Comparison of ENCODE assay signal across 1 cellular context in genomic region chr1:207828485-207829158, GRCh38.
TF ChIP-seq lines count a peak whose summit lies in the region.

No MANE protein-coding gene starts in this region.

TF ChIP-seq in K562, 482 proteins besides CTCF, POLR2A, EP300 and RAD21 (continued from another document and continues in another):
- TF ChIP-seq TFE3 (CRISPR knock-in tag; IDR thresholded peaks at IDR 0.05) (no peak), STAT5B (CRISPR knock-in tag; IDR thresholded peaks at IDR 0.05) (no peak), RNF219 (CRISPR knock-in tag; IDR thresholded peaks at IDR 0.05) (no peak), ZBTB11 (CRISPR knock-in tag; IDR thresholded peaks at IDR 0.05) (0 out of 6 replicates have a peak, but pooled peaks of 1 of the 3 experiments have one; percentile 37), MLLT1 (IDR thresholded peaks at IDR 0.05) (peak; percentile 53 to 88; a peak in 3 of 4 replicates), ZNF589 (CRISPR knock-in tag; IDR thresholded peaks at IDR 0.05; ENCODE audit: low read depth) (no peak), SIX5 (IDR thresholded peaks at IDR 0.05; ENCODE audit: borderline replicate concordance in 1 of 2, insufficient read depth in 1 of 2, low read depth in 1 of 2, low read length in 2 of 2) (no peak), ARNT (IDR thresholded peaks at IDR 0.05) (peak in 1 of 2 experiments; percentile 64; a peak in 1 of 4 replicates), CBFB (CRISPR knock-in tag; IDR thresholded peaks at IDR 0.05) (no peak), CHAMP1 (IDR thresholded peaks at IDR 0.05) (no peak), GMEB1 (CRISPR knock-in tag; IDR thresholded peaks at IDR 0.05) (no peak), MECOM (CRISPR knock-in tag; IDR thresholded peaks at IDR 0.05) (no peak), CXXC5 (CRISPR knock-in tag; IDR thresholded peaks at IDR 0.05) (peak; percentile 19; the same call in 1 of the 2 replicates), TAF15 (IDR thresholded peaks at IDR 0.05; ENCODE audit: low read depth, low read length) (no peak), ZBTB1 (CRISPR knock-in tag; IDR thresholded peaks at IDR 0.05; ENCODE audit: borderline replicate concordance, low read depth) (0 out of 2 replicates have a peak, but pooled peaks have one; percentile 42), KLF16 (IDR thresholded peaks at IDR 0.05) (peak; percentile 47), HINFP (tag; conservative IDR thresholded peaks at IDR 0.05; ENCODE audit: low read depth) (no peak), ZNF780A (CRISPR knock-in tag; IDR thresholded peaks at IDR 0.05) (no peak), PRPF4 (IDR thresholded peaks at IDR 0.05; ENCODE audit: insufficient read depth, low read depth, low read length, poor library complexity, severe bottlenecking) (no peak), GATA2 (CRISPR knock-in tag; IDR thresholded peaks at IDR 0.05) (no peak), SAP30 (IDR thresholded peaks at IDR 0.05; ENCODE audit: borderline replicate concordance, insufficient read depth, low read depth, low read length, poor library complexity, severe bottlenecking) (no peak), HCFC1 (IDR thresholded peaks at IDR 0.05; ENCODE audit: low read depth, low read length) (no peak), YBX1 (IDR thresholded peaks at IDR 0.05) (no peak), CTBP1 (IDR thresholded peaks at IDR 0.05; ENCODE audit: borderline replicate concordance) (peak; percentile 72), DMBX1 (CRISPR knock-in tag; IDR thresholded peaks at IDR 0.05; ENCODE audit: borderline replicate concordance) (peak; percentile 57), PML (IDR thresholded peaks at IDR 0.05; ENCODE audit: low read length) (no peak; the same call in 1 of the 2 replicates), E2F8 (IDR thresholded peaks at IDR 0.05; ENCODE audit: low read depth, partially characterized antibody) (no peak), ZNF140 (CRISPR knock-in tag; IDR thresholded peaks at IDR 0.05) (no peak), GABPB1 (CRISPR knock-in tag; IDR thresholded peaks at IDR 0.05) (peak; percentile 75), TAF9B (IDR thresholded peaks at IDR 0.05; ENCODE audit: partially characterized antibody) (no peak), DLX4 (CRISPR knock-in tag; IDR thresholded peaks at IDR 0.05) (no peak), NCOA1 (IDR thresholded peaks at IDR 0.05; ENCODE audit: low read depth) (0 out of 2 replicates have a peak, but pooled peaks have one; percentile 24), NUFIP1 (IDR thresholded peaks at IDR 0.05; ENCODE audit: partially characterized antibody) (no peak), HNRNPK (IDR thresholded peaks at IDR 0.05; ENCODE audit: low read depth, low read length, poor library complexity, severe bottlenecking) (no peak), ZFP1 (CRISPR knock-in tag; IDR thresholded peaks at IDR 0.05) (no peak), SNIP1 (IDR thresholded peaks at IDR 0.05; ENCODE audit: low read depth) (peak; percentile 85), TFAP4 (CRISPR knock-in tag; IDR thresholded peaks at IDR 0.05; ENCODE audit: borderline replicate concordance) (peak; percentile 47), SIN3B (IDR thresholded peaks at IDR 0.05; ENCODE audit: low read depth) (no peak), MYC (IDR thresholded peaks at IDR 0.05; ENCODE audit: low read depth, low read length) (peak; percentile 95), MYC (CRISPR knock-in tag; IDR thresholded peaks at IDR 0.05; ENCODE audit: borderline replicate concordance, low read depth) (no peak), GTF2A2 (tag; IDR thresholded peaks at IDR 0.05) (no peak), KLF6 (CRISPR knock-in tag; IDR thresholded peaks at IDR 0.05; ENCODE audit: borderline replicate concordance) (no peak; the same call in 1 of the 2 replicates)
